In the genomic region with DNA sequence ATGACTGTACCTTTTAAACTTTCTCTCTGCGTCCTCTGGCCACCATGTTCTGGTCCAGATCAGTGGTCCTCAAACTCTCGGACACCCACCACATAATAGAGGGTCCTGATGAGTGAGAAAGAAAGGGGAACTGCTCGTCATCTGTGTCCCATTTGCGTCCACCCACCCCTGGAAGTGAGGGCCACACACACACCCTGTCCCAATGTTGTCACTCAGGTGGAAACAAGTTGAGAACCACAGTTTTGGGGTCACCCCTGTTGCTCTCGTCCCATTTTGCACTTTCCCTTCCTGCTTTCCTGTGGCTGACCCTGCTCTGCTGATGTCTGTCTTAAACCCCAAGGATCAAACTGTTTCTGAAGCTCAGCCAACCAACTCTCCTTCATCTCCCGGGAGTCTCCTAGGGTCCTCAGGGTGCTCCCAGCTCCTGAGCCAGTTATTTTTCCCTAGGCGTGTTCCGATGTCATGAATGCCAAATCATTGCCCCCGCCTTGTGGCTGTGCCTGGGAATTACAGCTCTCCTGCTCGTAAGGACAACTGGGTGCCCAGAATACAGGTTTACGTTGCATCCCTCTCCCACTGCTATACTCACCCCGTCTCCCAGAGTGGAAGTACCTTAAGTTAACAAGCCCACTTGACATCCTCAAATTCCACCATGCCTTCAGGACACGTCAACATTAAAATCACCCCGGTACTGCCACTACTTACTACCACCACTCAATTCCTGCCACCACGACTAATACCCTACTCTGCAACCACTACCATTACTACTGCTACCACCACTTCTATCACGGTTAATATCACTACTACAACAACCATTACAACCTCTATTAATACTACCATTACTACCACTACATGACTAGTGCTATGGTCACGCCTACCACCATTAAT, we compare ENCODE assay signal across 8 cellular contexts. TPM values are rescaled to one million over a fixed set of nuclear protein-coding genes. Genes with fewer than 3 reads are reported as not detected.
DNase-seq lines count a peak whose midpoint lies in the region; ATAC-seq and TF ChIP-seq lines count a peak whose summit lies in the region.

No MANE protein-coding gene starts in this region.

- H3K36me3 ChIP-seq in CD8-positive, alpha-beta T cell (ENCODE audit: insufficient read depth, low read length) = no peaks in the 10 kb centered on the region
- peaks cover 8% of the 10 kb centered on the region for H3K36me3 ChIP-seq in OCI-LY3 (replicated peaks; ENCODE audit: low read depth, low read length)

- H3K27ac Mint-ChIP-seq in CD8-positive, alpha-beta T cell = no peak overlapping the region
- peak overlapping the region; percentile 57 for H3K27ac Mint-ChIP-seq in stimulated activated naive CD8-positive, alpha-beta T cell treated with anti-CD3 and anti-CD28 coated beads, Interleukin-15, Interleukin-2, amounts not matched to agents 100 ng/mL and 50 ng/mL, for 24 hours

- no peaks in the 10 kb centered on the region for H3K9me3 ChIP-seq in CD8-positive, alpha-beta T cell (ENCODE audit: low read length)
- peaks cover 5% of the 10 kb centered on the region; the same call in 1 of the 2 replicates for H3K9me3 ChIP-seq in OCI-LY3 (ENCODE audit: insufficient read depth, low read length)

- no peaks in the 10 kb centered on the region for H3K4me1 ChIP-seq in CD8-positive, alpha-beta T cell (ENCODE audit: insufficient read depth, low read length)
- H3K4me1 ChIP-seq in OCI-LY3 (ENCODE audit: low read length) = peaks cover 89% of the 10 kb centered on the region

- H3K4me3 Mint-ChIP-seq in CD8-positive, alpha-beta T cell = no peak overlapping the region
- H3K4me3 Mint-ChIP-seq in stimulated activated naive CD8-positive, alpha-beta T cell treated with anti-CD3 and anti-CD28 coated beads, Interleukin-15, Interleukin-2, amounts not matched to agents 100 ng/mL and 50 ng/mL, for 24 hours = no peak overlapping the region

- 0 out of 2 replicates have a peak overlapping the region, but pooled peaks have one; percentile 10 for H2AFZ ChIP-seq in OCI-LY3 (ENCODE audit: low read depth, low read length)

- POLR2A ChIA-PET in CD8-positive, alpha-beta T cell (lab: Charles Lee) = no interaction called here

- H3K27me3 ChIP-seq in CD8-positive, alpha-beta T cell (ENCODE audit: insufficient read depth, low read length) = no peaks in the 10 kb centered on the region
- no peaks in the 10 kb centered on the region for H3K27me3 ChIP-seq in OCI-LY3 (ENCODE audit: low read depth, low read length)

- peaks cover 17% of the 10 kb centered on the region for H3K27me3 Mint-ChIP-seq in CD8-positive, alpha-beta T cell (ENCODE audit: low read depth)
- peaks cover 30% of the 10 kb centered on the region for H3K27me3 Mint-ChIP-seq in stimulated activated naive CD8-positive, alpha-beta T cell treated with anti-CD3 and anti-CD28 coated beads, Interleukin-15, Interleukin-2, amounts not matched to agents 100 ng/mL and 50 ng/mL, for 24 hours

- CTCF ChIA-PET in CD8-positive, alpha-beta T cell (lab: Charles Lee) = interaction anchor here (0.7 kb wide), 1 partner anchor 67 kb away, joined by 3 read pairs; no protein-coding TSS in a partner anchor

- intact Hi-C loops in CD8-positive, alpha-beta T cell (cut with DNase I, micrococcal nuclease) = loop anchor here in 1 of 2 experiments (2.0 kb wide), 1 partner anchor 244 kb away; no protein-coding TSS in a partner anchor

- H3K36me3 Mint-ChIP-seq in CD8-positive, alpha-beta T cell = no peaks in the 10 kb centered on the region
- H3K36me3 Mint-ChIP-seq in stimulated activated naive CD8-positive, alpha-beta T cell treated with anti-CD3 and anti-CD28 coated beads, Interleukin-15, Interleukin-2, amounts not matched to agents 100 ng/mL and 50 ng/mL, for 24 hours (ENCODE audit: low read depth) = no peaks in the 10 kb centered on the region

- peak overlapping the region; percentile 27; the same call in 1 of the 2 replicates for H3K9ac ChIP-seq in OCI-LY3 (ENCODE audit: low read length)

- no peaks in the 10 kb centered on the region for H3K9me3 Mint-ChIP-seq in CD8-positive, alpha-beta T cell
- H3K9me3 Mint-ChIP-seq in stimulated activated naive CD8-positive, alpha-beta T cell treated with anti-CD3 and anti-CD28 coated beads, Interleukin-15, Interleukin-2, amounts not matched to agents 100 ng/mL and 50 ng/mL, for 24 hours = no peaks in the 10 kb centered on the region

- H3K27ac ChIP-seq in CD8-positive, alpha-beta T cell (ENCODE audit: low read depth, low read length) = no peak overlapping the region
- H3K27ac ChIP-seq in OCI-LY3 (ENCODE audit: low read length) = peak overlapping the region; percentile 69; the same call in 1 of the 2 replicates

- H3K79me2 ChIP-seq in OCI-LY3 (ENCODE audit: low read length) = no peaks in the 10 kb centered on the region

- ATAC-seq in CD8-positive, alpha-beta T cell = no peak
- ATAC-seq in GM18517 (IDR thresholded peaks at IDR 0.05; ENCODE audit: unreplicated experiment) = no peak

- H4K20me1 ChIP-seq in OCI-LY3 (ENCODE audit: insufficient read depth, low read length) = no peaks in the 10 kb centered on the region

- peaks cover 4% of the 10 kb centered on the region for H3K4me1 Mint-ChIP-seq in CD8-positive, alpha-beta T cell (ENCODE audit: low read depth)
- peaks cover 72% of the 10 kb centered on the region for H3K4me1 Mint-ChIP-seq in stimulated activated naive CD8-positive, alpha-beta T cell treated with anti-CD3 and anti-CD28 coated beads, Interleukin-15, Interleukin-2, amounts not matched to agents 100 ng/mL and 50 ng/mL, for 24 hours (ENCODE audit: low read depth)

- no peak overlapping the region for H3K4me3 ChIP-seq in CD8-positive, alpha-beta T cell (ENCODE audit: low read depth, low read length)
- 0 out of 2 replicates have a peak overlapping the region, but pooled peaks have one; percentile 3 for H3K4me3 ChIP-seq in OCI-LY3 (ENCODE audit: low read length)

- peak overlapping the region; percentile 60 for H3K4me2 ChIP-seq in OCI-LY3 (ENCODE audit: low read length)

- peak; percentile 25 for TF ChIP-seq CTCF in CD8-positive, alpha-beta T cell (IDR thresholded peaks at IDR 0.05)
- peak; percentile 62 for TF ChIP-seq CTCF in OCI-LY3 (IDR thresholded peaks at IDR 0.05; ENCODE audit: low read depth, low read length)

- DNase-seq in CD8-positive, alpha-beta T cell = peak in 2 of 7 experiments; percentile 10 to 18
- peak; percentile 52 for DNase-seq in HPDE6-E6E7 (ENCODE audit: extremely low spot score)
- peak; percentile 76 for DNase-seq in astrocyte of the hippocampus (ENCODE audit: low read depth, low spot score)
- DNase-seq in islet precursor cell = peak; percentile 81
- DNase-seq in cortex of kidney (lab: John Stamatoyannopoulos, UW) = no peak

RNA-seq across cellular contexts. Expression of a gene that starts 26.0 kb away (rescaled TPM):
- not detected for total RNA-seq in CD8-positive, alpha-beta T cell
